In the genomic region with DNA sequence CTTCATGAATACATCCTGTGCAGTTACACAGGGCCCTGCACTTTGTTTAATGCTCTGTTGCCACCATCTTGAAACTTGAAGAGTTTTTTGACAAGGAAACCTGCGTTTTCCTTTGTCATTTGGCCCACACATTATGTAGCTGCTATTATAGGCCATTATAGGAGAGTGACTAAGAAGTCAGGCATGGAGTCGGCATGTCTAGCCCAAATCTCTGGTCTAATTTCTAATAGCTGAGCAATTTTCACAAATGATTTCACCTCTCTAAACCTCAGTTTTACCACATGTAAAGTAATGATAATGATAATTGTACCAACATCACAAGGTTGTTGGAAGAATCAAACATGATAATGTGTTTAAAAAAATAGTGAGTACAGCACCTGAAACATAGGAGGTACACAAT, we compare ENCODE assay signal across 20 cellular contexts.
DNase-seq lines count a peak whose midpoint lies in the region; ATAC-seq and TF ChIP-seq lines count a peak whose summit lies in the region.
"Had no signal": no experiment of that assay in that cellular context is flagged by ENCODE, and none has a peak within 500 bp of the region (broad histone marks: within the 10 kb centered on the region; RNA-seq: fewer than 3 reads in every experiment).

No MANE protein-coding gene starts in this region.

- H3K27me3 ChIP-seq in foreskin keratinocyte = no peaks in the 10 kb centered on the region
- H3K27me3 ChIP-seq: SJSA1 had no signal

- TF ChIP-seq CTCF in foreskin keratinocyte (conservative IDR thresholded peaks at IDR 0.05) = no peak

- H3K4me1 ChIP-seq in foreskin keratinocyte = peaks cover 5% of the 10 kb centered on the region

- no peak overlapping the region for H3K27ac ChIP-seq in foreskin keratinocyte
- H3K27ac ChIP-seq: SJSA1 had no signal

- no peak for ATAC-seq in foreskin keratinocyte
- no peak for ATAC-seq in HG03135 (IDR thresholded peaks at IDR 0.05; ENCODE audit: unreplicated experiment)
- ATAC-seq in HG02938 (IDR thresholded peaks at IDR 0.05; ENCODE audit: unreplicated experiment) = no peak

- DNase-seq in NCI-H748 (lab: John Stamatoyannopoulos, UW; ENCODE audit: unreplicated experiment) (peak; percentile 29), NCI-H748 treated with DMSO at 0.1 percent for 48 hours (lab: John Stamatoyannopoulos, UW) (no peak), M059J (ENCODE audit: low read depth) (peak; percentile 18), foreskin keratinocyte (peak; percentile 27 to 51), T-helper 2 cell (no peak)
- DNase-seq: Calu3, DMS79 treated with DMSO at 0.1 percent for 48 hours, GOT3, HCEC 1CT, Kasumi-1, NCI-H1417, NCI-H1694, NCI-H2081, NCI-H524, Right ventricle myocardium superior, RPMI8226, T-helper 1 cell had no signal

Comparison
In these comparisons a context has a peak if more than half of its experiments do, and no peak if none do; other contexts are left out.
1. DNase-seq: peak in NCI-H748 (single experiment), M059J (single experiment) and foreskin keratinocyte (2 of 2); none in NCI-H748 treated with DMSO at 0.1 percent for 48 hours (single experiment) and T-helper 2 cell (0 of 5).